ENCODE assay signal across 16 cellular contexts in the genomic region with DNA sequence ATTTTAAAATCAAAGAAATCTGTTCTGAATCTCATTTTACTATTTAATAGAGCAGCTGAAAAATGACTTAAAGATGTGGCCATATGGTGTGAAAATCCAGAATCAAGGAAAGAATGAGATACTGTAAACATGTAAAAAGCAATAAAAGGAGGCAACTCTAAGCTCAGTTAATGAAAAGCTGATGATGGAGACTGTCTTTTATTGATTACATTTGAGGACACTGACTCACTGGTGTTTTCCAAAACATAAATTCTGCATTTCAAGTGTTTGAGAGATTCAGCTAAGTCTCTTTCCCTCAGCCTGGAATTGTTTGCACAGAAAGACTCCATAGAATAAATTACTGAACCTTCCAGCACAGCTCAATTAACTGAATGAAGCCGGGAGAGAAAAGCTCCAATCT.
"Had no signal": no experiment of that assay in that cellular context is flagged by ENCODE, and none has a peak within 500 bp of the region (broad histone marks: within the 10 kb centered on the region; RNA-seq: fewer than 3 reads in every experiment).

No MANE protein-coding gene starts in this region.

- H3K27ac ChIP-seq: esophagus squamous epithelium, heart left ventricle, neutrophil, thoracic aorta, transverse colon had no signal

- H3K4me3 Mint-ChIP-seq: naive thymus-derived CD4-positive, alpha-beta T cell; nephron progenitor cell; stimulated activated naive B cell treated with anti-CD40 and anti-IgM and Interleukin-4, amounts not matched to agents 10 μg/mL and 1 μg/mL and 100 μg/mL, for 72 hours; stimulated activated naive CD8-positive, alpha-beta T cell treated with anti-CD3 and anti-CD28 coated beads, Interleukin-15, amount 100 ng/mL, for 72 hours had no signal

- H3K9me3 Mint-ChIP-seq: naive thymus-derived CD4-positive, alpha-beta T cell; nephron progenitor cell; stimulated activated naive B cell treated with anti-CD40 and anti-IgM and Interleukin-4, amounts not matched to agents 10 μg/mL and 1 μg/mL and 100 μg/mL, for 72 hours; stimulated activated naive CD8-positive, alpha-beta T cell treated with anti-CD3 and anti-CD28 coated beads, Interleukin-15, amount 100 ng/mL, for 72 hours had no signal

- DNase-seq: esophagus squamous epithelium; foreskin melanocyte; heart left ventricle; mammary epithelial cell; naive thymus-derived CD4-positive, alpha-beta T cell; nephron progenitor cell; posterior cingulate gyrus; stimulated activated CD4-positive, alpha-beta T cell treated with anti-CD3 and anti-CD28 coated beads, Interleukin-2, amount 100 ng/mL, for 24 hours; stimulated activated CD4-positive, alpha-beta T cell treated with anti-CD3 and anti-CD28 coated beads, Interleukin-4, amount 100 ng/mL, for 4 hours; stimulated activated naive B cell treated with anti-CD40 and anti-IgM and Interleukin-4, amounts not matched to agents 10 μg/mL and 1 μg/mL and 100 μg/mL, for 72 hours; stimulated activated naive CD8-positive, alpha-beta T cell treated with anti-CD3 and anti-CD28 coated beads, Interleukin-15, amount 100 ng/mL, for 72 hours; transverse colon had no signal

- H3K27me3 ChIP-seq: esophagus squamous epithelium, heart left ventricle, neutrophil, transverse colon had no signal

- H3K27ac Mint-ChIP-seq: naive thymus-derived CD4-positive, alpha-beta T cell; nephron progenitor cell; stimulated activated naive B cell treated with anti-CD40 and anti-IgM and Interleukin-4, amounts not matched to agents 10 μg/mL and 1 μg/mL and 100 μg/mL, for 72 hours had no signal

- H3K4me1 Mint-ChIP-seq: nephron progenitor cell; stimulated activated naive B cell treated with anti-CD40 and anti-IgM and Interleukin-4, amounts not matched to agents 10 μg/mL and 1 μg/mL and 100 μg/mL, for 72 hours; stimulated activated naive CD8-positive, alpha-beta T cell treated with anti-CD3 and anti-CD28 coated beads, Interleukin-15, amount 100 ng/mL, for 72 hours had no signal

- H3K9me3 ChIP-seq: esophagus squamous epithelium, heart left ventricle, neutrophil, thoracic aorta, transverse colon had no signal

- H3K36me3 ChIP-seq: esophagus squamous epithelium, heart left ventricle, neutrophil, thoracic aorta, transverse colon had no signal

- H3K27me3 Mint-ChIP-seq: stimulated activated naive B cell treated with anti-CD40 and anti-IgM and Interleukin-4, amounts not matched to agents 10 μg/mL and 1 μg/mL and 100 μg/mL, for 72 hours; stimulated activated naive CD8-positive, alpha-beta T cell treated with anti-CD3 and anti-CD28 coated beads, Interleukin-15, amount 100 ng/mL, for 72 hours had no signal

- H3K4me3 ChIP-seq: esophagus squamous epithelium, heart left ventricle, thoracic aorta, transverse colon had no signal

- ATAC-seq: heart left ventricle; left lobe of liver; naive thymus-derived CD4-positive, alpha-beta T cell; sciatic nerve; stimulated activated naive B cell treated with anti-CD40 and anti-IgM and Interleukin-4, amounts not matched to agents 10 μg/mL and 1 μg/mL and 100 μg/mL, for 72 hours; stimulated activated naive CD8-positive, alpha-beta T cell treated with anti-CD3 and anti-CD28 coated beads, Interleukin-15, amount 100 ng/mL, for 72 hours had no signal
